17 cellular contexts compared by ENCODE assay signal in genomic region chr9:87277346-87277745, GRCh38.
DNase-seq lines count a peak whose midpoint lies in the region; ATAC-seq and TF ChIP-seq lines count a peak whose summit lies in the region.
"Had no signal": no experiment of that assay in that cellular context is flagged by ENCODE, and none has a peak within 500 bp of the region (broad histone marks: within the 10 kb centered on the region; RNA-seq: fewer than 3 reads in every experiment).

No MANE protein-coding gene starts in this region.

- peak overlapping the region; percentile 19 to 74 (median 56); a peak in 18 of 22 replicates for H3K4me2 ChIP-seq in BLaER1 treated with 17β-estradiol and CSF1 and Interleukin-3, amounts not matched to agents 10 nM and 100 nM
- H3K4me2 ChIP-seq in PC-9 = no peak overlapping the region

- H3K27ac Mint-ChIP-seq in effector memory CD8-positive, alpha-beta T cell = peak overlapping the region; percentile 0 to 87
- peak overlapping the region in 2 of 3 experiments; percentile 29 to 47 for H3K27ac Mint-ChIP-seq in nephron
- H3K27ac Mint-ChIP-seq: activated naive CD4-positive, alpha-beta T cell treated with anti-CD3 and anti-CD28 coated beads, Interleukin-2, amount 50 U/mL, for 24 hours had no signal

- H3K79me2 ChIP-seq in PC-9 (ENCODE audit: low read depth) = no peaks in the 10 kb centered on the region
- H3K79me2 ChIP-seq: parathyroid adenoma had no signal

- CTCF ChIA-PET in PC-9 (lab: Charles Lee) = interaction anchor here (0.6 kb wide), 1 partner anchor 401 kb away, joined by 17 read pairs; no protein-coding TSS in a partner anchor

- H3K27me3 ChIP-seq in BLaER1 treated with 17β-estradiol and CSF1 and Interleukin-3, amounts not matched to agents 10 nM and 100 nM = peaks cover 71 to 94% (median 80%) of the 10 kb centered on the region in 11 experiments
- H3K27me3 ChIP-seq in PC-9 (ENCODE audit: insufficient read depth, low read depth) = no peaks in the 10 kb centered on the region
- H3K27me3 ChIP-seq: cardiac muscle cell, suprapubic skin had no signal

- no peak overlapping the region for H3K9ac ChIP-seq in BLaER1 treated with 17β-estradiol and CSF1 and Interleukin-3, amounts not matched to agents 10 nM and 100 nM
- H3K9ac ChIP-seq: parathyroid adenoma had no signal

- peak overlapping the region; percentile 66 to 74 for H3K4me3 Mint-ChIP-seq in effector memory CD8-positive, alpha-beta T cell
- H3K4me3 Mint-ChIP-seq in nephron = no peak overlapping the region
- H3K4me3 Mint-ChIP-seq: activated naive CD4-positive, alpha-beta T cell treated with anti-CD3 and anti-CD28 coated beads, Interleukin-2, amount 50 U/mL, for 24 hours had no signal

- H3K36me3 Mint-ChIP-seq in effector memory CD8-positive, alpha-beta T cell (ENCODE audit: insufficient read depth) = peaks cover 4% of the 10 kb centered on the region
- no peaks in the 10 kb centered on the region for H3K36me3 Mint-ChIP-seq in nephron (ENCODE audit: low read depth)
- H3K36me3 Mint-ChIP-seq: activated naive CD4-positive, alpha-beta T cell treated with anti-CD3 and anti-CD28 coated beads, Interleukin-2, amount 50 U/mL, for 24 hours had no signal

- TF ChIP-seq CTCF in nephron (IDR thresholded peaks at IDR 0.05; ENCODE audit: unreplicated experiment in 3 of 3) = no peak
- no peak for TF ChIP-seq CTCF in PC-9 (conservative IDR thresholded peaks at IDR 0.05)

- peaks cover 13 to 43% (median 20%) of the 10 kb centered on the region in 10 experiments for H3K4me1 ChIP-seq in BLaER1 treated with 17β-estradiol and CSF1 and Interleukin-3, amounts not matched to agents 10 nM and 100 nM
- H3K4me1 ChIP-seq in PC-9 (replicated peaks; ENCODE audit: insufficient read depth) = no peaks in the 10 kb centered on the region
- H3K4me1 ChIP-seq: parathyroid adenoma, suprapubic skin had no signal

- no TSS peak for BruUV-seq in PC-9 (replicated peaks; lab: Mats Ljungman, UMichigan)

- no peaks in the 10 kb centered on the region for H3K36me3 ChIP-seq in BLaER1 treated with 17β-estradiol and CSF1 and Interleukin-3, amounts not matched to agents 10 nM and 100 nM
- no peaks in the 10 kb centered on the region for H3K36me3 ChIP-seq in PC-9 (ENCODE audit: low read depth)
- H3K36me3 ChIP-seq: cardiac muscle cell, suprapubic skin had no signal

- no peak overlapping the region for H2AFZ ChIP-seq in PC-9
- H2AFZ ChIP-seq: parathyroid adenoma had no signal

- intact Hi-C loops in PC-9 (cut with micrococcal nuclease; ENCODE audit: unreplicated experiment) = no loop called here

- peaks cover 25 to 56% of the 10 kb centered on the region in 2 donors for H3K4me1 Mint-ChIP-seq in effector memory CD8-positive, alpha-beta T cell (ENCODE audit: low read depth in 2 of 2)
- H3K4me1 Mint-ChIP-seq in nephron = peaks cover 15% of the 10 kb centered on the region

- H3K9me3 ChIP-seq in BLaER1 treated with 17β-estradiol and CSF1 and Interleukin-3, amounts not matched to agents 10 nM and 100 nM (replicated peaks in 1 of 11) = no peaks in the 10 kb centered on the region
- no peaks in the 10 kb centered on the region for H3K9me3 ChIP-seq in PC-9 (ENCODE audit: insufficient read depth, low read depth)
- H3K9me3 ChIP-seq: suprapubic skin had no signal

- no peak for ATAC-seq in effector memory CD8-positive, alpha-beta T cell (replicated peaks)
- no peak for ATAC-seq in GM18867 (IDR thresholded peaks at IDR 0.05; ENCODE audit: unreplicated experiment)
- ATAC-seq: left cardiac atrium had no signal

- H3K9me3 Mint-ChIP-seq in effector memory CD8-positive, alpha-beta T cell = no peaks in the 10 kb centered on the region
- no peaks in the 10 kb centered on the region for H3K9me3 Mint-ChIP-seq in nephron
- H3K9me3 Mint-ChIP-seq: activated naive CD4-positive, alpha-beta T cell treated with anti-CD3 and anti-CD28 coated beads, Interleukin-2, amount 50 U/mL, for 24 hours had no signal

- H3K9me2 ChIP-seq in PC-9 (ENCODE audit: insufficient read depth) = no peaks in the 10 kb centered on the region

- POLR2A ChIA-PET in PC-9 (lab: Charles Lee; ENCODE audit: unreplicated experiment) = no interaction called here

- DNase-seq in M059J (ENCODE audit: low read depth) (peak; percentile 67), NCI-H2081 (lab: John Stamatoyannopoulos, UW) (no peak), NCI-H526 treated with DMSO at 0.1 percent for 48 hours (lab: John Stamatoyannopoulos, UW) (no peak), PC-9 (no peak)
- no peak for DNase-seq in effector memory CD8-positive, alpha-beta T cell
- DNase-seq: activated CD4-positive, alpha-beta T cell treated with anti-CD3 and anti-CD28 coated beads for 1 hour; effector CD8-positive, alpha-beta T cell; left cardiac atrium; NCI-H1694 treated with DMSO at 0.1 percent for 48 hours; Right ventricle myocardium superior had no signal

- no peaks in the 10 kb centered on the region for H3F3A ChIP-seq in PC-9 (ENCODE audit: insufficient read depth, low read depth)

- H3K4me3 ChIP-seq in BLaER1 treated with 17β-estradiol and CSF1 and Interleukin-3, amounts not matched to agents 10 nM and 100 nM = no peak overlapping the region
- H3K4me3 ChIP-seq in PC-9 = no peak overlapping the region
- H3K4me3 ChIP-seq: cardiac muscle cell, suprapubic skin had no signal

- H3K27ac ChIP-seq in BLaER1 treated with 17β-estradiol and CSF1 and Interleukin-3, amounts not matched to agents 10 nM and 100 nM = peak overlapping the region in 10 of 11 experiments; percentile 7 to 70 (median 28); a peak in 12 of 22 replicates
- no peak overlapping the region for H3K27ac ChIP-seq in PC-9
- H3K27ac ChIP-seq: cardiac muscle cell, parathyroid adenoma, suprapubic skin had no signal

- peaks cover 20 to 26% of the 10 kb centered on the region in 2 donors for H3K27me3 Mint-ChIP-seq in effector memory CD8-positive, alpha-beta T cell
- peaks cover 3% of the 10 kb centered on the region for H3K27me3 Mint-ChIP-seq in nephron (ENCODE audit: low read depth)

- H4K20me1 ChIP-seq in BLaER1 treated with 17β-estradiol and CSF1 and Interleukin-3, amounts not matched to agents 10 nM and 100 nM = peaks cover 0 to 5% (median 0%) of the 10 kb centered on the region in 11 experiments; a peak in 2 of 22 replicates
- no peaks in the 10 kb centered on the region for H4K20me1 ChIP-seq in PC-9 (ENCODE audit: insufficient read depth)

Comparison
In these comparisons a context has a peak if more than half of its experiments do, and no peak if none do; other contexts are left out.
1. H3K4me3 Mint-ChIP-seq: peak in effector memory CD8-positive, alpha-beta T cell (2 of 2); none in nephron (0 of 3).